ENCODE assay signal across 8 cellular contexts in the genomic region with DNA sequence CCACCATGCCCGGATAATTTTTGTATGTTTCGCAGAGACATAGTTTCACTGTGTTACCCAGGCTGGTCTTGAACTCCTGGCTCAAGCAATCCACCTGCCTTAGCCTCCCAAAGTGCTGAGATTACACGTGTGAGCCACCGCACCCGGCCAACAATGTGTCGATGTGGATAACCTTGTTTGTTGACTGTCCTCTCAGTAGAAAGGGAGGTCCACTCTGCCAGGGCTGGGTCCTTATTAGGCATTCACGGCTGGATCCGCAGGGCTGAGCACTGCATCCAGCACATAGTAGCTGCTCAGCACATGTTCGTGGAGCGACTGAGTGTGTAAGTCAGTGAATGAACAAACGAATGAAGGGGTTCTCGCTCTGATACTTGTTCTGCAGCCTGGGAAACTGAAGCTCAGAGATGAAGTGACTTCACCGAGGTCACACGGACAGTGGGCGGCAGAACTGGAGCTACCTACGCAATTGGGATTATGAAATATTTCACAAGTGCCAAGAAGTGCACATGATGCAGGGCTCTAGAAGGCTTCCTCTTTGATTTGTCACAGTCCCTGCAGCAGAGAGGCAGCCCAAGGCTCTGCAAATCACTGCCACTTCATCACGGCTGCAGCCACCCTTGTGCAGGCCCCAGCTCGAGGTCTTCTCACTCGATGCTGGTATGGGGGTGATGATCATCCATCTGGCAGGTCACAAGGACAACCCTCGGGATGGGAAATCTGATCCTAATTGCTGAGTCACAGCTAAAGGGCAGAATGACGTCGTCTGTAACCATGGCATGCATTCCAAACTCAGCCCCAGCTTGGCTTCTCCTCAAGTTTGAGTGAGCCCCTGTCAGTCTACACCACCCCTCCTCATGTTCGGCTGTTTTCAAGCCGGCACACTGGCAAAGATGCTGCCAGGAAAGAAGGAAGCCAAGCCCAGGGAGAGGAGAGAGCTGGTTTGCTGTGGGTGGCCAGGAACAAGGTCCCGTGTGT. TPM values are rescaled to one million over a fixed set of nuclear protein-coding genes. Genes with fewer than 3 reads are reported as not detected.
DNase-seq lines count a peak whose midpoint lies in the region; ATAC-seq and TF ChIP-seq lines count a peak whose summit lies in the region.

No MANE protein-coding gene starts in this region.

- no peak overlapping the region for H3K4me2 ChIP-seq in OCI-LY3 (ENCODE audit: low read length)

- peaks cover 7 to 11% of the 10 kb centered on the region in 2 donors for H3K27me3 Mint-ChIP-seq in stimulated activated naive B cell treated with anti-CD40 and anti-IgM and Interleukin-4, amounts not matched to agents 10 μg/mL and 1 μg/mL and 100 μg/mL, for 72 hours

- H3K27me3 ChIP-seq in OCI-LY3 (ENCODE audit: low read depth, low read length) (peaks cover 13% of the 10 kb centered on the region), colonic mucosa (no peaks in the 10 kb centered on the region), left lung (no peaks in the 10 kb centered on the region)

- POLR2A ChIA-PET in HEK293T (lab: Yijun Ruan, JAX), result interaction anchor here (2.4 kb wide), 1 partner anchor 53 kb away, joined by 6 read pairs; a partner anchor contains a TSS

- H3K36me3 ChIP-seq in OCI-LY3 (replicated peaks; ENCODE audit: low read depth, low read length) (no peaks in the 10 kb centered on the region), colonic mucosa (no peaks in the 10 kb centered on the region), left lung (no peaks in the 10 kb centered on the region)

- DNase-seq in HEK293T (ENCODE audit: extremely low spot score) (peak; percentile 31), colonic mucosa (peak; percentile 58), left lung (peak; percentile 86 to 90), germinal center (ENCODE audit: low spot score) (no peak)
- no peak for DNase-seq in stimulated activated naive B cell treated with anti-CD40 and anti-IgM and Interleukin-4, amounts not matched to agents 10 μg/mL and 1 μg/mL and 100 μg/mL, for 72 hours
- DNase-seq in activated CD4-positive, alpha-beta T cell treated with anti-CD3 and anti-CD28 coated beads for 48 hours, result no peak
- DNase-seq in activated CD8-positive, alpha-beta memory T cell treated with anti-CD3 and anti-CD28 coated beads, Interleukin-2, amount 50 U/mL, for 4 hours, result no peak

- TF ChIP-seq CTCF in OCI-LY3 (IDR thresholded peaks at IDR 0.05; ENCODE audit: low read depth, low read length) (no peak), colonic mucosa (IDR thresholded peaks at IDR 0.05) (no peak), left lung (IDR thresholded peaks at IDR 0.05) (no peak)

- peak overlapping the region; percentile 25 for H3K27ac Mint-ChIP-seq in stimulated activated naive B cell treated with anti-CD40 and anti-IgM and Interleukin-4, amounts not matched to agents 10 μg/mL and 1 μg/mL and 100 μg/mL, for 72 hours

- H3K9ac ChIP-seq in OCI-LY3 (ENCODE audit: low read length) (no peak overlapping the region), colonic mucosa (ENCODE audit: low read depth in 2 of 2, low read length in 2 of 2) (peak overlapping the region; percentile 30 to 40)

- no peaks in the 10 kb centered on the region for H3K36me3 Mint-ChIP-seq in stimulated activated naive B cell treated with anti-CD40 and anti-IgM and Interleukin-4, amounts not matched to agents 10 μg/mL and 1 μg/mL and 100 μg/mL, for 72 hours

- no peak overlapping the region for H3K4me3 Mint-ChIP-seq in stimulated activated naive B cell treated with anti-CD40 and anti-IgM and Interleukin-4, amounts not matched to agents 10 μg/mL and 1 μg/mL and 100 μg/mL, for 72 hours

- H3K27ac ChIP-seq in OCI-LY3 (ENCODE audit: low read length) (no peak overlapping the region), colonic mucosa (peak overlapping the region; percentile 56), left lung (peak overlapping the region; percentile 92 to 94)

- no peaks in the 10 kb centered on the region for H3K9me3 Mint-ChIP-seq in stimulated activated naive B cell treated with anti-CD40 and anti-IgM and Interleukin-4, amounts not matched to agents 10 μg/mL and 1 μg/mL and 100 μg/mL, for 72 hours

- H2AFZ ChIP-seq in OCI-LY3 (ENCODE audit: low read depth, low read length), result 0 out of 2 replicates have a peak overlapping the region, but pooled peaks have one; percentile 30

- H3K9me3 ChIP-seq in OCI-LY3 (ENCODE audit: insufficient read depth, low read length) (no peaks in the 10 kb centered on the region), colonic mucosa (no peaks in the 10 kb centered on the region), left lung (no peaks in the 10 kb centered on the region)

- H4K20me1 ChIP-seq in OCI-LY3 (ENCODE audit: insufficient read depth, low read length), result no peaks in the 10 kb centered on the region

- intact Hi-C loops in colonic mucosa (cut with DNase I) (loop anchor here (2.0 kb wide), 2 partner anchors 107 to 233 kb away; no protein-coding TSS in a partner anchor), left lung (cut with DNase I) (loop anchor here in 1 of 2 donors (5.0 kb wide), 2 partner anchors 108 to 233 kb away; no protein-coding TSS in a partner anchor)

- H3K4me3 ChIP-seq in OCI-LY3 (ENCODE audit: low read length) (no peak overlapping the region), colonic mucosa (no peak overlapping the region), left lung (no peak overlapping the region)

- no peaks in the 10 kb centered on the region for H3K79me2 ChIP-seq in OCI-LY3 (ENCODE audit: low read length)

- CTCF ChIA-PET in HEK293T (lab: Yijun Ruan, JAX), result interaction anchor here (0.5 to 2.3 kb wide), 7 partner anchors 12 to 233 kb away, joined by 3 to 14 read pairs (median 3); no protein-coding TSS in a partner anchor

- H3K4me1 Mint-ChIP-seq in stimulated activated naive B cell treated with anti-CD40 and anti-IgM and Interleukin-4, amounts not matched to agents 10 μg/mL and 1 μg/mL and 100 μg/mL, for 72 hours, result peaks cover 8 to 20% of the 10 kb centered on the region in 2 donors

- ATAC-seq in left lung, result peak; percentile 84
- ATAC-seq in stimulated activated naive B cell treated with anti-CD40 and anti-IgM and Interleukin-4, amounts not matched to agents 10 μg/mL and 1 μg/mL and 100 μg/mL, for 72 hours (replicated peaks), result no peak

- peaks cover 3% of the 10 kb centered on the region; the same call in 1 of the 2 replicates for H3K4me1 ChIP-seq in OCI-LY3 (ENCODE audit: low read length)
- peaks cover 5% of the 10 kb centered on the region for H3K4me1 ChIP-seq in colonic mucosa
- H3K4me1 ChIP-seq in left lung, result peaks cover 10 to 38% of the 10 kb centered on the region in 2 donors

TF ChIP-seq in HEK293T, 16 proteins besides CTCF, POLR2A, EP300 and RAD21:
- no peak for TF ChIP-seq SUZ12 (IDR thresholded peaks at IDR 0.05)
- TF ChIP-seq SP1 (IDR thresholded peaks at IDR 0.05), result no peak
- TF ChIP-seq HDGF (IDR thresholded peaks at IDR 0.05; ENCODE audit: borderline replicate concordance), result no peak
- TF ChIP-seq ZNF384 (IDR thresholded peaks at IDR 0.05), result no peak
- no peak for TF ChIP-seq TARDBP (IDR thresholded peaks at IDR 0.05)
- no peak for TF ChIP-seq ARNT (IDR thresholded peaks at IDR 0.05)
- no peak for TF ChIP-seq FOXA1 (IDR thresholded peaks at IDR 0.05)
- no peak for TF ChIP-seq BHLHE40 (IDR thresholded peaks at IDR 0.05; ENCODE audit: borderline replicate concordance)

RNA-seq across cellular contexts. Expression of a gene that starts 28.0 kb away (rescaled TPM):
- total RNA-seq in colonic mucosa (1 to 10 TPM; 2.4 to 5.6 TPM), left lung (10 to 100 TPM; 21.1 to 21.4 TPM)

RNA-seq across cellular contexts. Expression of a gene that starts 53.5 kb away (rescaled TPM):
- total RNA-seq in colonic mucosa (100 to 1,000 TPM; 144 to 211 TPM), left lung (100 to 1,000 TPM; 125 to 277 TPM)

Comparison
In these comparisons a context has a peak if more than half of its experiments do, and no peak if none do; other contexts are left out.
1. DNase-seq: peak in HEK293T (single experiment), colonic mucosa (single experiment) and left lung (2 of 2); none in stimulated activated naive B cell treated with anti-CD40 and anti-IgM and Interleukin-4, amounts not matched to agents 10 μg/mL and 1 μg/mL and 100 μg/mL, for 72 hours (single experiment), activated CD4-positive, alpha-beta T cell treated with anti-CD3 and anti-CD28 coated beads for 48 hours (single experiment), activated CD8-positive, alpha-beta memory T cell treated with anti-CD3 and anti-CD28 coated beads, Interleukin-2, amount 50 U/mL, for 4 hours (single experiment) and germinal center (single experiment).